8 cellular contexts compared by ENCODE assay signal in the genomic region with DNA sequence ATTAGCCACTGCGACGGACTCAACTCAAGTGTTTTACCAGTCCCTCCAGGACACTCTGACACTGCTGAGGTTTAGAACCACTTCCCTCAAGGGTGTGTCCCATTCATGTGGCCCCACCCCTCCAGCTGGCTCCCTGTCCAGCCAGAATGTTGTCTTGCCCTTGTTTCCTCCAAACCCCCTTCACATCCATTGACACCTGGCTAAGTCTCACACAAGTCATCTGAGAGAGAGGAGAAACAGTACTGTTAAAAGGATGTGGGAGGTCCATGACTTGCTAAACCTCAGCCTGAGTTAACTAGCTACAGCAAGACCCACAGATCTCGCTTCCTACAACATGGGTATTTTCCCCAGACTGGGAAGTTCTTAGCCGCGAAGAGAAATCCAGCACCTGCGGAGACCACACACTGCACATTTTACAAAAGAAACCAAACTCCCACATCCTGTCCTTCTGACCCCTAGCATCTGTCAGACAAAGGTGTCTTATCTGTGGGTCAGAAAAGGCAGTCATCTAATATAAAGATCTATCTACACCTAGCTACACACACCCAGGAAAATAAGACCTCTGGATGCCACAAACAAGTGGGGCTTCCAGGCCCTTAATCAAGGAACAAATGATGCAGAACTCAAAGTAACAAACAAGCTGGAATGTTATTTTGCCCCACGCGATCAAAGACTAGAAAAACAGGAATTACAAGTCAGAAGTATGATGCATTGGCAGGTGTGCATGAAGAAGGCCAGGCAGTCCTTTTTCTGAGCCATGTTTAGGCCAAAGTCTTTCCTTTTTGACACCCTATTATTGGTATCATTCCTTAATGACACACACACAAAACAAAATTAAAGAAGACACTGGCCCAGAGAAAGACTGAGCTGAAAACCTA.
DNase-seq lines count a peak whose midpoint lies in the region; ATAC-seq and TF ChIP-seq lines count a peak whose summit lies in the region.

No MANE protein-coding gene starts in this region.

- H3K4me3 Mint-ChIP-seq in stimulated activated naive CD8-positive, alpha-beta T cell treated with anti-CD3 and anti-CD28 coated beads, Interleukin-15, Interleukin-2, amounts not matched to agents 100 ng/mL and 50 ng/mL, for 24 hours: peak overlapping the region; percentile 69

- peak overlapping the region; percentile 36 for H3K4me3 ChIP-seq in GM12865 (ENCODE audit: low read depth, low read length)

- peak; percentile 87 for ATAC-seq in GM21447 (IDR thresholded peaks at IDR 0.05; ENCODE audit: unreplicated experiment)
- peak; percentile 87 for ATAC-seq in HG03565 (IDR thresholded peaks at IDR 0.05; ENCODE audit: unreplicated experiment)

- H3K9me3 Mint-ChIP-seq in stimulated activated naive CD8-positive, alpha-beta T cell treated with anti-CD3 and anti-CD28 coated beads, Interleukin-15, Interleukin-2, amounts not matched to agents 100 ng/mL and 50 ng/mL, for 24 hours: no peaks in the 10 kb centered on the region

- H3K27me3 Mint-ChIP-seq in stimulated activated naive CD8-positive, alpha-beta T cell treated with anti-CD3 and anti-CD28 coated beads, Interleukin-15, Interleukin-2, amounts not matched to agents 100 ng/mL and 50 ng/mL, for 24 hours: no peaks in the 10 kb centered on the region

- peaks cover 98% of the 10 kb centered on the region for H3K4me1 Mint-ChIP-seq in stimulated activated naive CD8-positive, alpha-beta T cell treated with anti-CD3 and anti-CD28 coated beads, Interleukin-15, Interleukin-2, amounts not matched to agents 100 ng/mL and 50 ng/mL, for 24 hours (ENCODE audit: low read depth)

- peak overlapping the region; percentile 91 for H3K27ac Mint-ChIP-seq in stimulated activated naive CD8-positive, alpha-beta T cell treated with anti-CD3 and anti-CD28 coated beads, Interleukin-15, Interleukin-2, amounts not matched to agents 100 ng/mL and 50 ng/mL, for 24 hours

- peak overlapping the region; percentile 30 for H3K27ac ChIP-seq in VCaP

- DNase-seq in GM12865 (ENCODE audit: low read depth) (peak; percentile 96), glomerular visceral epithelial cell (ENCODE audit: extremely low spot score) (peak; percentile 74), SIG-M5 (lab: John Stamatoyannopoulos, UW) (no peak), retina (no peak)

- H3K36me3 Mint-ChIP-seq in stimulated activated naive CD8-positive, alpha-beta T cell treated with anti-CD3 and anti-CD28 coated beads, Interleukin-15, Interleukin-2, amounts not matched to agents 100 ng/mL and 50 ng/mL, for 24 hours (ENCODE audit: low read depth): peaks cover 16% of the 10 kb centered on the region

- TF ChIP-seq CTCF in GM12865 (IDR thresholded peaks at IDR 0.05; ENCODE audit: insufficient read depth, low read depth, low read length, missing control alignments) (no peak), VCaP (conservative IDR thresholded peaks at IDR 0.05) (no peak)

Comparison
In these comparisons a context has a peak if more than half of its experiments do, and no peak if none do; other contexts are left out.
1. DNase-seq: peak in GM12865 (single experiment) and glomerular visceral epithelial cell (single experiment); none in SIG-M5 (single experiment) and retina (single experiment).